In genomic region chr1:150262388-150263320, GRCh38 we compare ENCODE assay signal across 19 cellular contexts. TPM values are rescaled to one million over a fixed set of nuclear protein-coding genes. Genes with fewer than 3 reads are reported as not detected.
DNase-seq lines count a peak whose midpoint lies in the region; ATAC-seq, FAIRE-seq and TF ChIP-seq lines count a peak whose summit lies in the region.
"Had no signal": no experiment of that assay in that cellular context is flagged by ENCODE, and none has a peak within 500 bp of the region (broad histone marks: within the 10 kb centered on the region; RNA-seq: fewer than 3 reads in every experiment).

No MANE protein-coding gene starts in this region.

- H4K20me1 ChIP-seq in K562 (replicated peaks; ENCODE audit: control insufficient read depth, insufficient read depth, low read length) = no peaks in the 10 kb centered on the region

- intact Hi-C loops in K562 (cut with micrococcal nuclease) = no loop called here

- ATAC-seq in GM18505 (IDR thresholded peaks at IDR 0.05; ENCODE audit: unreplicated experiment) (no peak), K562 (peak; percentile 60), HG03439 (IDR thresholded peaks at IDR 0.05; ENCODE audit: unreplicated experiment) (no peak)
- no peak for ATAC-seq in stimulated activated naive CD8-positive, alpha-beta T cell treated with anti-CD3 and anti-CD28 coated beads, Interleukin-15, amount 100 ng/mL, for 72 hours

- H3K9me3 ChIP-seq in K562 (replicated peaks; ENCODE audit: control insufficient read depth, insufficient read depth, low read depth, low read length) (no peaks in the 10 kb centered on the region), tibial nerve (no peaks in the 10 kb centered on the region)
- H3K9me3 ChIP-seq: BLaER1 treated with 17β-estradiol and CSF1 and Interleukin-3, amounts not matched to agents 10 nM and 100 nM; thyroid gland had no signal

- no peak overlapping the region for H3K9ac ChIP-seq in K562 (ENCODE audit: insufficient read depth in 1 of 2, low read depth in 2 of 2, low read length in 2 of 2)

- H3K27ac Mint-ChIP-seq in nephron = peak overlapping the region; percentile 59 to 91 (median 77)
- no peak overlapping the region for H3K27ac Mint-ChIP-seq in stimulated activated naive CD8-positive, alpha-beta T cell treated with anti-CD3 and anti-CD28 coated beads, Interleukin-15, amount 100 ng/mL, for 72 hours
- H3K27ac Mint-ChIP-seq: activated naive CD4-positive, alpha-beta T cell treated with anti-CD3 and anti-CD28 coated beads, Interleukin-2, amount 50 U/mL, for 24 hours had no signal

- H3K36me3 ChIP-seq in K562 (ENCODE audit: control insufficient read depth, insufficient read depth, low read length) = peaks cover 33% of the 10 kb centered on the region
- peaks cover 0 to 35% (median 18%) of the 10 kb centered on the region in 3 donors for H3K36me3 ChIP-seq in tibial nerve

- H3K4me3 Mint-ChIP-seq in nephron = peak overlapping the region; percentile 4 to 22 (median 9)
- H3K4me3 Mint-ChIP-seq in stimulated activated naive CD8-positive, alpha-beta T cell treated with anti-CD3 and anti-CD28 coated beads, Interleukin-15, amount 100 ng/mL, for 72 hours = no peak overlapping the region
- H3K4me3 Mint-ChIP-seq: activated naive CD4-positive, alpha-beta T cell treated with anti-CD3 and anti-CD28 coated beads, Interleukin-2, amount 50 U/mL, for 24 hours; central memory CD8-positive, alpha-beta T cell had no signal

- TF ChIP-seq RAD21 in K562 (CRISPR knock-in tag; conservative IDR thresholded peaks at IDR 0.05 in 1 of 2, IDR thresholded peaks at IDR 0.05 in 1 of 2) = no peak

- TF ChIP-seq EP300 in K562 (IDR thresholded peaks at IDR 0.05; ENCODE audit: low read length) = no peak
- TF ChIP-seq EP300 in tibial nerve (IDR thresholded peaks at IDR 0.05) = no peak

- BruUV-seq in K562 (replicated peaks; lab: Mats Ljungman, UMichigan) = no TSS peak

- FAIRE-seq in K562 (lab: Jason Lieb, UNC) = no peak
- FAIRE-seq: HTR-8/SVneo had no signal

- CTCF ChIA-PET in K562 (lab: Yijun Ruan, JAX; ENCODE audit: low intra/inter-chr PET ratio) = interaction anchor here (0.6 kb wide), 1 partner anchor 9 kb away, joined by 3 read pairs; no protein-coding TSS in a partner anchor

- peak; percentile 14 for TF ChIP-seq POLR2A in GM18505 (IDR thresholded peaks at IDR 0.05; ENCODE audit: borderline replicate concordance, extremely low read depth, insufficient read depth, insufficient read length)
- TF ChIP-seq POLR2A in K562 (conservative IDR thresholded peaks at IDR 0.05) = 0 out of 2 replicates have a peak, but pooled peaks have one; percentile 25
- TF ChIP-seq POLR2A in tibial nerve (IDR thresholded peaks at IDR 0.05) = no peak

- no peaks in the 10 kb centered on the region for H3K9me1 ChIP-seq in K562 (ENCODE audit: control insufficient read depth, insufficient read depth, low read length)

- no peaks in the 10 kb centered on the region for H3K9me3 Mint-ChIP-seq in nephron
- no peaks in the 10 kb centered on the region for H3K9me3 Mint-ChIP-seq in stimulated activated naive CD8-positive, alpha-beta T cell treated with anti-CD3 and anti-CD28 coated beads, Interleukin-15, amount 100 ng/mL, for 72 hours
- H3K9me3 Mint-ChIP-seq: activated naive CD4-positive, alpha-beta T cell treated with anti-CD3 and anti-CD28 coated beads, Interleukin-2, amount 50 U/mL, for 24 hours; central memory CD8-positive, alpha-beta T cell had no signal

- H3K4me3 ChIP-seq in K562 (no peak overlapping the region), tibial nerve (no peak overlapping the region)
- H3K4me3 ChIP-seq: BLaER1 treated with 17β-estradiol and CSF1 and Interleukin-3, amounts not matched to agents 10 nM and 100 nM; SK-N-MC; thyroid gland had no signal

- POLR2A ChIA-PET in K562 (lab: Yijun Ruan, JAX) = interaction anchor here (0.5 to 1.7 kb wide), 7 partner anchors 10 to 337 kb away, joined by 3 to 6 read pairs (median 3); partner anchors contain the start of gene C1orf54

- DNase-seq in M059J (ENCODE audit: low read depth) (peak; percentile 16), K562 (ENCODE audit: extremely low read depth in 1 of 4, low spot score in 3 of 4) (peak in 1 of 4 experiments; percentile 37), tibial nerve (ENCODE audit: low spot score in 2 of 2) (no peak), nucleus accumbens (lab: John Stamatoyannopoulos, UW) (no peak)
- DNase-seq in stimulated activated naive CD8-positive, alpha-beta T cell treated with anti-CD3 and anti-CD28 coated beads, Interleukin-15, amount 100 ng/mL, for 72 hours = no peak
- DNase-seq: islet precursor cell; NK-92 treated with Interleukin-12 subunit alpha and Interleukin-12 subunit beta, amount 100 ng/mL, for 24 hours; posterior cingulate gyrus; thyroid gland had no signal

- WGBS in K562 (ENCODE audit: insufficient coverage, low coverage, missing lambda C conversion rate) = 49% methylated on average over 6 of the region's 6 CpGs
- WGBS in tibial nerve, 2 donors = 75 to 79% methylated on average over 6 of the region's 6 CpGs

- H3K4me1 Mint-ChIP-seq in nephron = peaks cover 41% of the 10 kb centered on the region
- peaks cover 20% of the 10 kb centered on the region for H3K4me1 Mint-ChIP-seq in stimulated activated naive CD8-positive, alpha-beta T cell treated with anti-CD3 and anti-CD28 coated beads, Interleukin-15, amount 100 ng/mL, for 72 hours

- H3K27ac ChIP-seq in K562 (ENCODE audit: extremely low read depth, low read depth, low read length) (no peak overlapping the region), tibial nerve (peak overlapping the region in 1 of 4 donors; percentile 20)
- H3K27ac ChIP-seq: BLaER1 treated with 17β-estradiol and CSF1 and Interleukin-3, amounts not matched to agents 10 nM and 100 nM; SK-N-MC; thyroid gland had no signal

- in situ Hi-C loops in K562 (cut with MboI) = no loop called here

- no peak overlapping the region for H2AFZ ChIP-seq in K562 (ENCODE audit: low read depth, low read length)

- TF ChIP-seq CTCF in K562 (IDR thresholded peaks at IDR 0.05 in 2 of 3, conservative IDR thresholded peaks at IDR 0.05 in 1 of 3; ENCODE audit: insufficient read depth in 2 of 3, low read depth in 1 of 3, low read length in 3 of 3) (peak in 2 of 3 experiments; percentile 20 to 28; a peak in 2 of 6 replicates), nephron (IDR thresholded peaks at IDR 0.05; ENCODE audit: unreplicated experiment in 3 of 3) (no peak), tibial nerve (IDR thresholded peaks at IDR 0.05) (no peak)

- H3K4me2 ChIP-seq in K562 (ENCODE audit: insufficient read depth, low read length) = no peak overlapping the region

- H3K4me1 ChIP-seq in K562 (replicated peaks in 1 of 2; ENCODE audit: control insufficient read depth in 2 of 2, insufficient read depth in 2 of 2, low read length in 2 of 2) (peaks cover 17 to 21% of the 10 kb centered on the region in 2 experiments; a peak in 4 of 5 replicates), tibial nerve (peaks cover 0 to 28% (median 10%) of the 10 kb centered on the region in 4 donors)

- peaks cover 21% of the 10 kb centered on the region for H3K36me3 Mint-ChIP-seq in nephron (ENCODE audit: low read depth)

- peaks cover 9% of the 10 kb centered on the region for H3K79me2 ChIP-seq in K562 (ENCODE audit: control insufficient read depth, insufficient read depth, low read length)

- no peaks in the 10 kb centered on the region for H3K27me3 Mint-ChIP-seq in nephron (ENCODE audit: low read depth)
- peaks cover 15% of the 10 kb centered on the region for H3K27me3 Mint-ChIP-seq in stimulated activated naive CD8-positive, alpha-beta T cell treated with anti-CD3 and anti-CD28 coated beads, Interleukin-15, amount 100 ng/mL, for 72 hours

- H3K27me3 ChIP-seq in K562 (ENCODE audit: control insufficient read depth in 2 of 2, insufficient read depth in 2 of 2, low read length in 2 of 2) (no peaks in the 10 kb centered on the region; a peak in 1 of 5 replicates), tibial nerve (peaks cover 0 to 13% of the 10 kb centered on the region in 2 donors)
- H3K27me3 ChIP-seq: thyroid gland had no signal

RNA-seq across cellular contexts. Expression of gene CA14, which starts 5.1 kb away (rescaled TPM):
- total RNA-seq in M059J (2014; rRNA removed; shearing (Covaris generic)) = not detected in 2 replicates
- total RNA-seq in K562 (2011; cell fraction: chromatin; rRNA removed; ENCODE audit: low replicate concordance) = 0.60 TPM in 1 of 2 replicates, not detected in the other
- total RNA-seq in K562 (2011; cell fraction: nucleolus; rRNA removed) = 0.39 and 0.50 TPM in 2 replicates
- 0.53 TPM in 1 of 2 replicates, not detected in the other for total RNA-seq in K562 (2011; cell fraction: nucleoplasm; rRNA removed)
- total RNA-seq in K562 (2014; rRNA removed) (not detected in 2 replicates), K562 (2014; rRNA removed; fragmentation: Illumina TruSeq; extraction: Trizol) (0.15 and 0.16 TPM in 2 replicates), K562 (2015; rRNA removed; fragmentation: Illumina TruSeq; extraction: Trizol) (0.33 and 0.41 TPM in 2 replicates), K562 (2021) (0.22 and 0.36 TPM in 2 replicates), tibial nerve (1 to 10 TPM in 1 of 4 donors, under 1 TPM in 1, not detected in 2; 0.22 to 2.3 TPM)
- polyA plus RNA-seq in K562 (2011; rRNA removed) (0.13 and 0.24 TPM in 2 replicates), K562 (2014; fragmentation: Illumina TruSeq; extraction: Trizol) (0.15 and 0.16 TPM in 2 replicates), K562 (2014; fragmentation: Nextera tagmentation; extraction: Ambion mirVana) (under 1 TPM; 0.30 to 0.46 TPM), K562 (2014; rRNA removed) (0.12 and 0.57 TPM in 2 replicates)
- 0.13 and 0.24 TPM in 2 replicates for polyA plus RNA-seq in K562 (2011; cell fraction: cytosol; rRNA removed)
- polyA plus RNA-seq in K562 (2011; cell fraction: nucleus; rRNA removed) = 0.24 and 0.25 TPM in 2 replicates
- 0.51 and 0.69 TPM in 2 replicates for polyA plus RNA-seq in K562 (2012)
- polyA minus RNA-seq in K562 (2011; rRNA and poly(A)+ RNA removed) = 0.12 and 0.25 TPM in 2 replicates
- polyA minus RNA-seq in K562 (2011; cell fraction: cytosol; rRNA and poly(A)+ RNA removed) = not detected in 2 replicates
- not detected in 2 replicates for polyA minus RNA-seq in K562 (2011; cell fraction: nucleus; rRNA and poly(A)+ RNA removed)
- total RNA-seq: Daoy, mononuclear cell had no signal

RNA-seq across cellular contexts. Expression of gene APH1A, which starts 6.2 kb away (rescaled TPM):
- 153 and 163 TPM in 2 replicates for total RNA-seq in M059J (2014; rRNA removed; shearing (Covaris generic))
- 115 and 218 TPM in 2 replicates for total RNA-seq in K562 (2011; cell fraction: chromatin; rRNA removed; ENCODE audit: low replicate concordance)
- 215 and 226 TPM in 2 replicates for total RNA-seq in K562 (2011; cell fraction: nucleolus; rRNA removed)
- total RNA-seq in K562 (2011; cell fraction: nucleoplasm; rRNA removed) = 182 and 231 TPM in 2 replicates
- total RNA-seq in K562 (2014; rRNA removed) (48.8 and 59.0 TPM in 2 replicates), K562 (2014; rRNA removed; fragmentation: Illumina TruSeq; extraction: Trizol) (70.6 and 74.0 TPM in 2 replicates), K562 (2015; rRNA removed; fragmentation: Illumina TruSeq; extraction: Trizol) (77.0 and 79.1 TPM in 2 replicates), K562 (2021) (97.3 and 98.6 TPM in 2 replicates), tibial nerve (100 to 1,000 TPM in 1 of 4 donors, 10 to 100 TPM in 3; 68.1 to 108 (median 87.3) TPM)
- polyA plus RNA-seq in K562 (2011; rRNA removed) (111 and 123 TPM in 2 replicates), K562 (2014; fragmentation: Illumina TruSeq; extraction: Trizol) (84.5 and 93.5 TPM in 2 replicates), K562 (2014; fragmentation: Nextera tagmentation; extraction: Ambion mirVana) (1 to 10 TPM; 5.6 to 6.0 TPM), K562 (2014; rRNA removed) (86.8 and 89.4 TPM in 2 replicates)
- 167 and 205 TPM in 2 replicates for polyA plus RNA-seq in K562 (2011; cell fraction: cytosol; rRNA removed)
- polyA plus RNA-seq in K562 (2011; cell fraction: nucleus; rRNA removed) = 121 and 152 TPM in 2 replicates
- polyA plus RNA-seq in K562 (2012) = 80.8 and 88.2 TPM in 2 replicates
- 96.8 and 108 TPM in 2 replicates for polyA minus RNA-seq in K562 (2011; rRNA and poly(A)+ RNA removed)
- 39.9 and 46.7 TPM in 2 replicates for polyA minus RNA-seq in K562 (2011; cell fraction: cytosol; rRNA and poly(A)+ RNA removed)
- polyA minus RNA-seq in K562 (2011; cell fraction: nucleus; rRNA and poly(A)+ RNA removed) = 49.7 and 72.8 TPM in 2 replicates

RNA-seq across cellular contexts. Expression of gene C1orf54, which starts 9.9 kb away (rescaled TPM):
- total RNA-seq in M059J (2014; rRNA removed; shearing (Covaris generic)) = 1.0 and 4.3 TPM in 2 replicates
- total RNA-seq in K562 (2011; cell fraction: chromatin; rRNA removed; ENCODE audit: low replicate concordance) = 0.81 and 0.97 TPM in 2 replicates
- 0.50 TPM in 1 of 2 replicates, not detected in the other for total RNA-seq in K562 (2011; cell fraction: nucleolus; rRNA removed)
- 0.29 TPM in 1 of 2 replicates, not detected in the other for total RNA-seq in K562 (2011; cell fraction: nucleoplasm; rRNA removed)
- not detected in 2 replicates for total RNA-seq in K562 (2014; rRNA removed)
- total RNA-seq in K562 (2014; rRNA removed; fragmentation: Illumina TruSeq; extraction: Trizol) = 0.65 and 1.1 TPM in 2 replicates
- total RNA-seq in K562 (2015; rRNA removed; fragmentation: Illumina TruSeq; extraction: Trizol) = 1.1 and 2.2 TPM in 2 replicates
- 0.20 and 1.00 TPM in 2 replicates for total RNA-seq in K562 (2021)
- 1.2 and 3.4 TPM in 2 replicates for polyA plus RNA-seq in K562 (2011; rRNA removed)
- polyA plus RNA-seq in K562 (2011; cell fraction: cytosol; rRNA removed) = 0.48 and 2.8 TPM in 2 replicates
- 0.47 and 1.8 TPM in 2 replicates for polyA plus RNA-seq in K562 (2011; cell fraction: nucleus; rRNA removed)
- 2.7 and 2.8 TPM in 2 replicates for polyA plus RNA-seq in K562 (2012)
- 1.0 and 1.2 TPM in 2 replicates for polyA plus RNA-seq in K562 (2014; fragmentation: Illumina TruSeq; extraction: Trizol)
- polyA plus RNA-seq in K562 (2014; fragmentation: Nextera tagmentation; extraction: Ambion mirVana) = 1 to 10 TPM; 2.0 to 2.5 TPM
- 0.33 and 1.1 TPM in 2 replicates for polyA plus RNA-seq in K562 (2014; rRNA removed)
- polyA minus RNA-seq in K562 (2011; rRNA and poly(A)+ RNA removed) = 0.30 TPM in 1 of 2 replicates, not detected in the other
- polyA minus RNA-seq in K562 (2011; cell fraction: cytosol; rRNA and poly(A)+ RNA removed) = 1.0 TPM in 1 of 2 replicates, not detected in the other
- 0.67 TPM in 1 of 2 replicates, not detected in the other for polyA minus RNA-seq in K562 (2011; cell fraction: nucleus; rRNA and poly(A)+ RNA removed)
- 10 to 100 TPM in 3 of 4 donors, 1 to 10 TPM in 1; 5.2 to 25.8 (median 14.1) TPM for total RNA-seq in tibial nerve

RNA-seq across cellular contexts. Expression of gene CIART, which starts 19.7 kb away (rescaled TPM):
- total RNA-seq in M059J (2014; rRNA removed; shearing (Covaris generic)) = 11.4 and 22.2 TPM in 2 replicates
- 0.67 and 1.3 TPM in 2 replicates for total RNA-seq in K562 (2011; cell fraction: chromatin; rRNA removed; ENCODE audit: low replicate concordance)
- total RNA-seq in K562 (2011; cell fraction: nucleolus; rRNA removed) = 0.67 TPM in 1 of 2 replicates, not detected in the other
- 0.29 and 1.5 TPM in 2 replicates for total RNA-seq in K562 (2011; cell fraction: nucleoplasm; rRNA removed)
- 0.41 TPM in 1 of 2 replicates, not detected in the other for total RNA-seq in K562 (2014; rRNA removed)
- 0.15 TPM in 1 of 2 replicates, not detected in the other for total RNA-seq in K562 (2014; rRNA removed; fragmentation: Illumina TruSeq; extraction: Trizol)
- total RNA-seq in K562 (2015; rRNA removed; fragmentation: Illumina TruSeq; extraction: Trizol) = 0.22 TPM in 1 of 2 replicates, not detected in the other
- total RNA-seq in K562 (2021) = 0.35 TPM in 1 of 2 replicates, not detected in the other
- 0.30 TPM in 1 of 2 replicates, not detected in the other for polyA plus RNA-seq in K562 (2011; rRNA removed)
- 0.12 and 0.19 TPM in 2 replicates for polyA plus RNA-seq in K562 (2011; cell fraction: cytosol; rRNA removed)
- 1.1 and 1.3 TPM in 2 replicates for polyA plus RNA-seq in K562 (2011; cell fraction: nucleus; rRNA removed)
- polyA plus RNA-seq in K562 (2012) = 0.10 and 0.44 TPM in 2 replicates
- 0.19 and 0.35 TPM in 2 replicates for polyA plus RNA-seq in K562 (2014; fragmentation: Illumina TruSeq; extraction: Trizol)
- under 1 TPM; 0.07 to 0.21 TPM for polyA plus RNA-seq in K562 (2014; fragmentation: Nextera tagmentation; extraction: Ambion mirVana)
- polyA plus RNA-seq in K562 (2014; rRNA removed) = 0.19 and 1.1 TPM in 2 replicates
- polyA minus RNA-seq in K562 (2011; rRNA and poly(A)+ RNA removed) = not detected in 2 replicates
- polyA minus RNA-seq in K562 (2011; cell fraction: cytosol; rRNA and poly(A)+ RNA removed) = not detected in 2 replicates
- not detected in 2 replicates for polyA minus RNA-seq in K562 (2011; cell fraction: nucleus; rRNA and poly(A)+ RNA removed)
- total RNA-seq in tibial nerve = 10 to 100 TPM in 1 of 4 donors, 1 to 10 TPM in 3; 2.7 to 12.8 (median 6.4) TPM
- total RNA-seq: Daoy had no signal

RNA-seq across cellular contexts. Expression of gene ANP32E, which starts 26.7 kb away (rescaled TPM):
- total RNA-seq in M059J (2014; rRNA removed; shearing (Covaris generic)) = 50.2 and 64.4 TPM in 2 replicates
- 8.8 and 23.9 TPM in 2 replicates for total RNA-seq in K562 (2011; cell fraction: chromatin; rRNA removed; ENCODE audit: low replicate concordance)
- total RNA-seq in K562 (2011; cell fraction: nucleolus; rRNA removed) = 7.3 and 8.2 TPM in 2 replicates
- 20.2 and 29.5 TPM in 2 replicates for total RNA-seq in K562 (2011; cell fraction: nucleoplasm; rRNA removed)
- 62.5 and 67.0 TPM in 2 replicates for total RNA-seq in K562 (2014; rRNA removed)
- total RNA-seq in K562 (2014; rRNA removed; fragmentation: Illumina TruSeq; extraction: Trizol) = 105 and 135 TPM in 2 replicates
- 89.4 and 93.3 TPM in 2 replicates for total RNA-seq in K562 (2015; rRNA removed; fragmentation: Illumina TruSeq; extraction: Trizol)
- 67.8 and 92.4 TPM in 2 replicates for total RNA-seq in K562 (2021)
- polyA plus RNA-seq in K562 (2011; rRNA removed) = 34.3 and 60.4 TPM in 2 replicates
- polyA plus RNA-seq in K562 (2011; cell fraction: cytosol; rRNA removed) = 4.0 and 15.1 TPM in 2 replicates
- 6.3 and 9.6 TPM in 2 replicates for polyA plus RNA-seq in K562 (2011; cell fraction: nucleus; rRNA removed)
- polyA plus RNA-seq in K562 (2012) = 56.3 and 162 TPM in 2 replicates
- 110 and 124 TPM in 2 replicates for polyA plus RNA-seq in K562 (2014; fragmentation: Illumina TruSeq; extraction: Trizol)
- polyA plus RNA-seq in K562 (2014; fragmentation: Nextera tagmentation; extraction: Ambion mirVana) = 100 to 1,000 TPM; 133 to 197 TPM
- polyA plus RNA-seq in K562 (2014; rRNA removed) = 99.8 and 104 TPM in 2 replicates
- 45.2 and 52.2 TPM in 2 replicates for polyA minus RNA-seq in K562 (2011; rRNA and poly(A)+ RNA removed)
- polyA minus RNA-seq in K562 (2011; cell fraction: cytosol; rRNA and poly(A)+ RNA removed) = 22.0 and 28.1 TPM in 2 replicates
- 7.4 and 10.8 TPM in 2 replicates for polyA minus RNA-seq in K562 (2011; cell fraction: nucleus; rRNA and poly(A)+ RNA removed)
- total RNA-seq in tibial nerve = 10 to 100 TPM; 17.7 to 29.9 (median 23.7) TPM

Comparison
In these comparisons a context has a peak if more than half of its experiments do, and no peak if none do; other contexts are left out.
1. POLR2A ChIP-seq: peak in GM18505 (single experiment) and K562 (single experiment); none in tibial nerve (0 of 2).
2. CTCF ChIP-seq: peak in K562 (2 of 3); none in nephron (0 of 3) and tibial nerve (0 of 5).
3. H3K27ac Mint-ChIP-seq: peak in nephron (3 of 3); none in stimulated activated naive CD8-positive, alpha-beta T cell treated with anti-CD3 and anti-CD28 coated beads, Interleukin-15, amount 100 ng/mL, for 72 hours (0 of 2).
4. H3K4me3 Mint-ChIP-seq: peak in nephron (3 of 3); none in stimulated activated naive CD8-positive, alpha-beta T cell treated with anti-CD3 and anti-CD28 coated beads, Interleukin-15, amount 100 ng/mL, for 72 hours (0 of 2).